Comparison of ENCODE assay signal across 1 cellular context in genomic region chr3:89527736-89528335, GRCh38.
TF ChIP-seq lines count a peak whose summit lies in the region.

No MANE protein-coding gene starts in this region.

TF ChIP-seq in H1, 55 proteins besides CTCF, POLR2A, EP300 and RAD21:
- TF ChIP-seq ASH2L (IDR thresholded peaks at IDR 0.05; ENCODE audit: low read length) (no peak), EZH2 (IDR thresholded peaks at IDR 0.05; ENCODE audit: low read depth, low read length, severe bottlenecking) (no peak), SIX5 (IDR thresholded peaks at IDR 0.05; ENCODE audit: low read depth, low read length) (no peak), TAF1 (IDR thresholded peaks at IDR 0.05; ENCODE audit: low read depth, low read length) (no peak), SRF (IDR thresholded peaks at IDR 0.05; ENCODE audit: low read depth, low read length) (no peak), CEBPB (IDR thresholded peaks at IDR 0.05; ENCODE audit: low read depth, low read length) (no peak), TCF12 (IDR thresholded peaks at IDR 0.05; ENCODE audit: low read depth, low read length) (no peak), CREB1 (IDR thresholded peaks at IDR 0.05) (no peak), MAFK (IDR thresholded peaks at IDR 0.05; ENCODE audit: low read depth, low read length) (no peak), BACH1 (IDR thresholded peaks at IDR 0.05; ENCODE audit: low read length) (no peak), CBX8 (IDR thresholded peaks at IDR 0.05; ENCODE audit: borderline replicate concordance, low read depth, low read length) (no peak), BRCA1 (IDR thresholded peaks at IDR 0.05; ENCODE audit: low read depth, low read length) (no peak), KDM4A (IDR thresholded peaks at IDR 0.05; ENCODE audit: low read depth, low read length, severe bottlenecking) (no peak), HDAC2 (IDR thresholded peaks at IDR 0.05; ENCODE audit: borderline replicate concordance in 1 of 2, low read depth in 2 of 2, low read length in 2 of 2) (no peak)
